Comparison of ENCODE assay signal across 10 cellular contexts in the genomic region with DNA sequence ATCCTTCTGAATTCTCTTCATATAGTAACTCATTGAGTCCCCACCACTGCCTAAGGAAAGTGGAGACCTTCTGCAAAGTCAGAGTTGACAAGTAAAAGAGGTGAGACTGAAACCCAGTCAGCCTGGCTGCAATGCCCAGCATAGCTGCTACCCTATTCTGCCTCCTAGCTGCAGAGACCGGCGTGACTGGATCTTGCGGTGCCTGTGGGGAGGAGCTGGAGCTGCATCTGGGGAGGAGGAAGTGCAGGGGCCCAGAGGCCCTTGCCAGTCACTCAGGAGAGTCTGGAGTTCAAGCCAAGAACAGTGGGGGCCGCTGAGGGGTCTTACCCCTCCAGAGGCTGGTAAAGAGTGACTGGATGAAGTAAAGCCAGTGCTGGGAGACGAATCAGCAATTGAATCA. TPM values are rescaled to one million over a fixed set of nuclear protein-coding genes. Genes with fewer than 3 reads are reported as not detected.
DNase-seq lines count a peak whose midpoint lies in the region; ATAC-seq and TF ChIP-seq lines count a peak whose summit lies in the region.
"Had no signal": no experiment of that assay in that cellular context is flagged by ENCODE, and none has a peak within 500 bp of the region (broad histone marks: within the 10 kb centered on the region; RNA-seq: fewer than 3 reads in every experiment).

No MANE protein-coding gene starts in this region.

- H3K9me3 ChIP-seq in GM23248 (ENCODE audit: low read depth) (no peaks in the 10 kb centered on the region), WERI-Rb-1 (ENCODE audit: severe bottlenecking) (peaks cover 4% of the 10 kb centered on the region)

- POLR2A ChIA-PET in RWPE1 (lab: Yijun Ruan, JAX; ENCODE audit: low non-redundant PET), result no interaction called here

- no peaks in the 10 kb centered on the region for H3K4me1 ChIP-seq in GM23248 (ENCODE audit: insufficient read depth)

- no peak overlapping the region for H3K27ac ChIP-seq in GM23248
- H3K27ac ChIP-seq in WERI-Rb-1, result no peak overlapping the region
- no peak overlapping the region for H3K27ac ChIP-seq in RWPE1

- no peak overlapping the region for H3K9ac ChIP-seq in GM23248

- no peak overlapping the region for H3K4me3 ChIP-seq in GM23248
- no peak overlapping the region for H3K4me3 ChIP-seq in WERI-Rb-1 (ENCODE audit: low read depth, low read length)

- H3K36me3 ChIP-seq in GM23248 (ENCODE audit: low read depth) (no peaks in the 10 kb centered on the region), WERI-Rb-1 (no peaks in the 10 kb centered on the region)

- DNase-seq in ACHN, result peak; percentile 9
- DNase-seq in GM23248, result peak; percentile 15
- peak; percentile 61 for DNase-seq in WERI-Rb-1
- no peak for DNase-seq in left lobe of liver (ENCODE audit: low spot score)
- DNase-seq in retina, result no peak
- no peak for DNase-seq in hepatic stellate cell (ENCODE audit: low spot score)
- no peak for DNase-seq in NCI-H146 treated with DMSO at 0.1 percent for 48 hours (lab: John Stamatoyannopoulos, UW; ENCODE audit: unreplicated experiment)
- no peak for DNase-seq in RWPE1 (ENCODE audit: low spot score)
- DNase-seq: amniotic stem cell, Calu3 had no signal

- no peak overlapping the region for H2AFZ ChIP-seq in GM23248

- peak; percentile 87 for ATAC-seq in left lobe of liver

- no peaks in the 10 kb centered on the region for H3K79me2 ChIP-seq in GM23248 (ENCODE audit: insufficient read depth)

- CTCF ChIA-PET in RWPE1 (lab: Yijun Ruan, JAX), result interaction anchor here (0.6 to 0.7 kb wide), 2 partner anchors 24 to 82 kb away, joined by 3 read pairs; no protein-coding TSS in a partner anchor

- peak; percentile 70 for TF ChIP-seq CTCF in WERI-Rb-1 (IDR thresholded peaks at IDR 0.05; ENCODE audit: low read depth, low read length)
- TF ChIP-seq CTCF in RWPE1 (conservative IDR thresholded peaks at IDR 0.05; ENCODE audit: low read depth), result no peak

- H3K27me3 ChIP-seq in GM23248 (replicated peaks; ENCODE audit: insufficient read depth) (peaks cover 3% of the 10 kb centered on the region; the same call in 1 of the 2 replicates), WERI-Rb-1 (ENCODE audit: insufficient read depth, low read depth, severe bottlenecking) (no peaks in the 10 kb centered on the region)

- no peak overlapping the region for H3K4me2 ChIP-seq in GM23248 (ENCODE audit: unreplicated experiment)

- in situ Hi-C loops in ACHN (cut with HindIII; ENCODE audit: low pct_ligation_motif_present, low pct_unique_long_range_greater_than_20kb, low sequenced_read_pairs) (no loop called here), GM23248 (cut with MboI) (no loop called here)

- H4K20me1 ChIP-seq in GM23248 (ENCODE audit: insufficient read depth), result no peaks in the 10 kb centered on the region

- no peaks in the 10 kb centered on the region for H3F3A ChIP-seq in GM23248 (ENCODE audit: insufficient read depth)

- 13 to 16% methylated on average over 5 of the region's 5 CpGs for WGBS in GM23248 (ENCODE audit: low coverage in 1 of 2, low lambda C conversion rate in 2 of 2, missing lambda C conversion rate in 2 of 2), 2 experiments

- no peaks in the 10 kb centered on the region for H3K9me2 ChIP-seq in GM23248 (ENCODE audit: insufficient read depth)

RNA-seq across cellular contexts. Expression of a gene that starts 35.0 kb away (rescaled TPM):
- total RNA-seq in GM23248 (2014; rRNA removed; shearing (Covaris generic)), result 0.13 and 0.43 TPM in 2 replicates
- polyA plus RNA-seq in GM23248 (2016; fragmentation: Nextera tagmentation; extraction: Ambion mirVana), result 0.49 and 0.72 TPM in 2 replicates
- 2.0 TPM for total RNA-seq in left lobe of liver
- total RNA-seq: Calu3 had no signal

Comparison
In these comparisons a context has a peak if more than half of its experiments do, and no peak if none do; other contexts are left out.
1. DNase-seq: peak in ACHN (single experiment), GM23248 (single experiment) and WERI-Rb-1 (single experiment); none in left lobe of liver (single experiment), retina (single experiment), hepatic stellate cell (single experiment), NCI-H146 treated with DMSO at 0.1 percent for 48 hours (single experiment) and RWPE1 (single experiment).